ENCODE assay signal across 12 cellular contexts in the genomic region with DNA sequence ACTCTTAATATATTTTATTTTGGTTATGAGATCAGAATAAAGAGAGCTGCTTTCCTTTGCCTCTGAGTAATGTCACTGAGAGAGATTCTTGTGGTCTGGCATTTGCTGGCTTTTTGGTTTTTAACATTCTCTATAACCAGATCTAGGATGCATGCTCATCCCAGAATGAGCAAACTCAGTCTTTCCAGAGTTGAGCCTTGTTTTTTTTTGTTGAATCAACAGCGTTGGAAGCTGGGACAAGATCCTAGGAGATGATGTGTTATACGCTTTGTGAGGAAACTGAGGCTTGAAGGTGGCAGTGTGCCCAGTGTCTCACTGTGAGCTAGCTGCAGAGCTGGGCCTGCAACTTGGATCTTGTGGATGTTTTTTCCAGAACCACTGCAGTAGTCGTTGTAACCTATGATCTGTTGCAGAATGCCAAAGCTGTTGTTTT. TPM values are rescaled to one million over a fixed set of nuclear protein-coding genes. Genes with fewer than 3 reads are reported as not detected.
A peak's percentile ranks its signal among the peaks of the same experiment; 100 is the strongest.
DNase-seq lines count a peak whose midpoint lies in the region; ATAC-seq and TF ChIP-seq lines count a peak whose summit lies in the region.
"Had no signal": no experiment of that assay in that cellular context is flagged by ENCODE, and none has a peak within 500 bp of the region (broad histone marks: within the 10 kb centered on the region; RNA-seq: fewer than 3 reads in every experiment).

No MANE protein-coding gene starts in this region.

- H3K4me1 ChIP-seq in parathyroid adenoma (peaks cover 4% of the 10 kb centered on the region), BE2C (peaks cover 3% of the 10 kb centered on the region)

- H3K36me3 ChIP-seq in parathyroid adenoma (ENCODE audit: control insufficient read depth, insufficient read depth, low read length) (no peaks in the 10 kb centered on the region), BE2C (no peaks in the 10 kb centered on the region; the same call in 1 of the 2 replicates)
- H3K36me3 ChIP-seq: upper lobe of left lung had no signal

- H3K27me3 Mint-ChIP-seq in natural killer cell (ENCODE audit: low read depth in 2 of 2) = peaks cover 10 to 15% of the 10 kb centered on the region in 2 donors
- H3K27me3 Mint-ChIP-seq: activated naive CD8-positive, alpha-beta T cell; naive B cell had no signal

- DNase-seq in Caki2 (ENCODE audit: low read depth) (peak; percentile 37), RPMI7951 (ENCODE audit: low read depth) (peak; percentile 88), epithelial cell of prostate (ENCODE audit: low read depth, low spot score) (no peak), activated gamma-delta T cell (lab: John Stamatoyannopoulos, UW) (no peak), BE2C (no peak), natural killer cell (no peak), NAMALWA (ENCODE audit: low spot score) (no peak)
- DNase-seq: activated CD4-positive, alpha-beta T cell treated with anti-CD3 and anti-CD28 coated beads for 4 hours; naive B cell; upper lobe of left lung had no signal

- peaks cover 25% of the 10 kb centered on the region for H3K79me2 ChIP-seq in parathyroid adenoma

- H3K27ac ChIP-seq in epithelial cell of prostate (peak overlapping the region; percentile 70), parathyroid adenoma (no peak overlapping the region)

- no peak overlapping the region for H3K4me2 ChIP-seq in parathyroid adenoma (ENCODE audit: low read length)

- H3K27ac Mint-ChIP-seq in natural killer cell = no peak overlapping the region
- H3K27ac Mint-ChIP-seq: activated naive CD8-positive, alpha-beta T cell had no signal

- H3K4me1 Mint-ChIP-seq in natural killer cell = no peaks in the 10 kb centered on the region

- no peak overlapping the region for H3K4me3 Mint-ChIP-seq in natural killer cell
- H3K4me3 Mint-ChIP-seq: activated naive CD8-positive, alpha-beta T cell; naive B cell had no signal

- no peaks in the 10 kb centered on the region for H3K27me3 ChIP-seq in parathyroid adenoma (ENCODE audit: control insufficient read depth, insufficient read depth, low read length)
- H3K27me3 ChIP-seq in BE2C = no peaks in the 10 kb centered on the region
- H3K27me3 ChIP-seq: upper lobe of left lung had no signal

- no peak for ATAC-seq in natural killer cell

- H3K4me3 ChIP-seq in parathyroid adenoma (ENCODE audit: low read depth, low read length) (no peak overlapping the region), BE2C (ENCODE audit: low read depth, low read length) (no peak overlapping the region)
- H3K4me3 ChIP-seq: upper lobe of left lung had no signal

- H3K9ac ChIP-seq in parathyroid adenoma = no peak overlapping the region

- no peaks in the 10 kb centered on the region for H3K36me3 Mint-ChIP-seq in natural killer cell
- H3K36me3 Mint-ChIP-seq: activated naive CD8-positive, alpha-beta T cell; naive B cell had no signal

- TF ChIP-seq CTCF in parathyroid adenoma (IDR thresholded peaks at IDR 0.05) = no peak
- TF ChIP-seq CTCF in BE2C (IDR thresholded peaks at IDR 0.05; ENCODE audit: low read depth, low read length) = no peak
- TF ChIP-seq CTCF in natural killer cell (IDR thresholded peaks at IDR 0.05) = no peak

- in situ Hi-C loops in Caki2 (cut with HindIII; ENCODE audit: low pct_unique_long_range_greater_than_20kb, low sequenced_read_pairs) = no loop called here

- peak overlapping the region; percentile 17 for H2AFZ ChIP-seq in parathyroid adenoma

- H3K9me3 ChIP-seq in parathyroid adenoma (ENCODE audit: control insufficient read depth, low read length) (no peaks in the 10 kb centered on the region), BE2C (no peaks in the 10 kb centered on the region)
- H3K9me3 ChIP-seq: upper lobe of left lung had no signal

- intact Hi-C loops in natural killer cell (cut with micrococcal nuclease) = no loop called here

- no peaks in the 10 kb centered on the region for H3K9me3 Mint-ChIP-seq in natural killer cell
- H3K9me3 Mint-ChIP-seq: naive B cell had no signal

RNA-seq across cellular contexts. Expression of a gene that starts 19.5 kb away (rescaled TPM):
- 46.5 and 47.0 TPM in 2 replicates for total RNA-seq in Caki2 (2014; rRNA removed; shearing (Covaris generic); ENCODE audit: low replicate concordance)
- total RNA-seq in RPMI7951 (2014; rRNA removed; shearing (Covaris generic)) = 173 and 185 TPM in 2 replicates
- 86.7 TPM for polyA plus RNA-seq in BE2C (2012; ENCODE audit: insufficient read depth, insufficient read length, low read depth)
- total RNA-seq in natural killer cell = under 1 TPM; 0.21 to 0.80 (median 0.29) TPM

Comparison
In these comparisons a context has a peak if more than half of its experiments do, and no peak if none do; other contexts are left out.
1. DNase-seq: peak in Caki2 (single experiment) and RPMI7951 (single experiment); none in epithelial cell of prostate (single experiment), activated gamma-delta T cell (single experiment), BE2C (single experiment), natural killer cell (single experiment) and NAMALWA (single experiment).
2. RNA of a gene that starts 19.5 kb away (total RNA-seq): 173 to 185 TPM in RPMI7951 and 46.5 to 47.0 TPM in Caki2; 0.21 to 0.80 TPM in natural killer cell; every median in the first group is over 10 times any median in the second.